Comparison of ENCODE assay signal across 27 cellular contexts in genomic region chr17:30382345-30382744, GRCh38. TPM values are rescaled to one million over a fixed set of nuclear protein-coding genes. Genes with fewer than 3 reads are reported as not detected.
DNase-seq lines count a peak whose midpoint lies in the region; ATAC-seq and TF ChIP-seq lines count a peak whose summit lies in the region.
"Had no signal": no experiment of that assay in that cellular context is flagged by ENCODE, and none has a peak within 500 bp of the region (broad histone marks: within the 10 kb centered on the region; RNA-seq: fewer than 3 reads in every experiment).

No MANE protein-coding gene starts in this region.

- no peaks in the 10 kb centered on the region for H3K9me3 Mint-ChIP-seq in stimulated activated naive CD8-positive, alpha-beta T cell treated with anti-CD3 and anti-CD28 coated beads, Interleukin-15, Interleukin-2, amounts not matched to agents 100 ng/mL and 50 ng/mL, for 24 hours
- no peaks in the 10 kb centered on the region for H3K9me3 Mint-ChIP-seq in stimulated activated naive CD8-positive, alpha-beta T cell treated with anti-CD3 and anti-CD28 coated beads, Interleukin-15, amount 100 ng/mL, for 72 hours
- peaks cover 3% of the 10 kb centered on the region for H3K9me3 Mint-ChIP-seq in activated naive CD8-positive, alpha-beta T cell treated with anti-CD3 and anti-CD28 coated beads, Interleukin-2, amount 50 U/mL, for 24 hours
- H3K9me3 Mint-ChIP-seq: activated T-helper 2 cell treated with anti-CD3 and anti-CD28 coated beads, Interferon-gamma antibody, Interleukin-2, Interleukin-4, amounts not matched to agents 10 μg/mL and 5 μg/mL and 100 μg/mL, durations not matched to agents 14 hours and 24 hours and 36 hours; CD4-positive, alpha-beta T cell; H9 had no signal

- no peak for ATAC-seq in stimulated activated naive CD8-positive, alpha-beta T cell treated with anti-CD3 and anti-CD28 coated beads, Interleukin-15, amount 100 ng/mL, for 72 hours
- ATAC-seq in activated naive CD8-positive, alpha-beta T cell treated with anti-CD3 and anti-CD28 coated beads, Interleukin-2, amount 50 U/mL, for 24 hours, result no peak
- ATAC-seq in lower lobe of right lung (no peak), GM19351 (IDR thresholded peaks at IDR 0.05; ENCODE audit: unreplicated experiment) (no peak)

- no peaks in the 10 kb centered on the region for H3K27me3 ChIP-seq in lower lobe of right lung (ENCODE audit: low read depth)
- H3K27me3 ChIP-seq in BE2C, result no peaks in the 10 kb centered on the region
- H3K27me3 ChIP-seq in ascending aorta, result no peaks in the 10 kb centered on the region
- H3K27me3 ChIP-seq: stomach, upper lobe of left lung had no signal

- DNase-seq in stimulated activated naive CD8-positive, alpha-beta T cell treated with anti-CD3 and anti-CD28 coated beads, Interleukin-15, amount 100 ng/mL, for 72 hours, result no peak
- no peak for DNase-seq in activated naive CD8-positive, alpha-beta T cell treated with anti-CD3 and anti-CD28 coated beads, Interleukin-2, amount 50 U/mL, for 24 hours
- DNase-seq in lower lobe of right lung, result no peak
- DNase-seq in BE2C, result no peak
- no peak for DNase-seq in ascending aorta (ENCODE audit: low spot score in 2 of 2)
- DNase-seq: activated CD4-positive, alpha-beta T cell treated with anti-CD3 and anti-CD28 coated beads for 4 hours; CD4-positive, alpha-beta T cell; DMS 273 treated with DMSO at 0.1 percent for 48 hours; H9; hypothalamus; NCI-H1417 treated with DMSO at 0.1 percent for 48 hours; NCI-H446 treated with DMSO at 0.1 percent for 48 hours; SHP77 treated with DMSO at 0.1 percent for 48 hours; stimulated activated CD4-positive, alpha-beta T cell treated with anti-CD3 and anti-CD28 coated beads, Interleukin-2, amount 100 ng/mL, for 48 hours; stomach; T-helper 1 cell; upper lobe of left lung had no signal

- peaks cover 25% of the 10 kb centered on the region for H3K36me3 ChIP-seq in lower lobe of right lung
- H3K36me3 ChIP-seq in BE2C, result no peaks in the 10 kb centered on the region
- peaks cover 0 to 15% of the 10 kb centered on the region in 2 donors for H3K36me3 ChIP-seq in ascending aorta

- no peaks in the 10 kb centered on the region for H3K9me3 ChIP-seq in lower lobe of right lung
- no peaks in the 10 kb centered on the region for H3K9me3 ChIP-seq in BE2C
- no peaks in the 10 kb centered on the region for H3K9me3 ChIP-seq in ascending aorta
- H3K9me3 ChIP-seq: stomach, upper lobe of left lung had no signal

- H3K4me3 ChIP-seq in lower lobe of right lung (peak overlapping the region; percentile 10), BE2C (ENCODE audit: low read depth, low read length) (no peak overlapping the region), ascending aorta (no peak overlapping the region)

- no peak overlapping the region for H3K27ac Mint-ChIP-seq in stimulated activated naive CD8-positive, alpha-beta T cell treated with anti-CD3 and anti-CD28 coated beads, Interleukin-15, Interleukin-2, amounts not matched to agents 100 ng/mL and 50 ng/mL, for 24 hours
- no peak overlapping the region for H3K27ac Mint-ChIP-seq in stimulated activated naive CD8-positive, alpha-beta T cell treated with anti-CD3 and anti-CD28 coated beads, Interleukin-15, amount 100 ng/mL, for 72 hours
- no peak overlapping the region for H3K27ac Mint-ChIP-seq in activated naive CD8-positive, alpha-beta T cell treated with anti-CD3 and anti-CD28 coated beads, Interleukin-2, amount 50 U/mL, for 24 hours
- H3K27ac Mint-ChIP-seq: activated T-helper 2 cell treated with anti-CD3 and anti-CD28 coated beads, Interferon-gamma antibody, Interleukin-2, Interleukin-4, amounts not matched to agents 10 μg/mL and 5 μg/mL and 100 μg/mL, durations not matched to agents 14 hours and 24 hours and 36 hours; CD4-positive, alpha-beta T cell; H9 had no signal

- H3K36me3 Mint-ChIP-seq in stimulated activated naive CD8-positive, alpha-beta T cell treated with anti-CD3 and anti-CD28 coated beads, Interleukin-15, Interleukin-2, amounts not matched to agents 100 ng/mL and 50 ng/mL, for 24 hours (ENCODE audit: low read depth), result peaks cover 35% of the 10 kb centered on the region
- H3K36me3 Mint-ChIP-seq in activated naive CD8-positive, alpha-beta T cell treated with anti-CD3 and anti-CD28 coated beads, Interleukin-2, amount 50 U/mL, for 24 hours (ENCODE audit: low read depth), result peaks cover 28% of the 10 kb centered on the region

- H3K4me1 ChIP-seq in lower lobe of right lung, result peaks cover 52% of the 10 kb centered on the region
- no peaks in the 10 kb centered on the region for H3K4me1 ChIP-seq in BE2C
- H3K4me1 ChIP-seq in ascending aorta, result peaks cover 0 to 4% of the 10 kb centered on the region in 2 donors

- no peak for TF ChIP-seq CTCF in lower lobe of right lung (IDR thresholded peaks at IDR 0.05)
- TF ChIP-seq CTCF in BE2C (IDR thresholded peaks at IDR 0.05; ENCODE audit: low read depth, low read length), result no peak
- TF ChIP-seq CTCF in ascending aorta (IDR thresholded peaks at IDR 0.05), result no peak

- no peak overlapping the region for H3K27ac ChIP-seq in lower lobe of right lung
- H3K27ac ChIP-seq in ascending aorta, result no peak overlapping the region
- H3K27ac ChIP-seq: upper lobe of left lung had no signal

- H3K27me3 Mint-ChIP-seq in stimulated activated naive CD8-positive, alpha-beta T cell treated with anti-CD3 and anti-CD28 coated beads, Interleukin-15, Interleukin-2, amounts not matched to agents 100 ng/mL and 50 ng/mL, for 24 hours, result no peaks in the 10 kb centered on the region
- H3K27me3 Mint-ChIP-seq in stimulated activated naive CD8-positive, alpha-beta T cell treated with anti-CD3 and anti-CD28 coated beads, Interleukin-15, amount 100 ng/mL, for 72 hours, result no peaks in the 10 kb centered on the region
- no peaks in the 10 kb centered on the region for H3K27me3 Mint-ChIP-seq in activated naive CD8-positive, alpha-beta T cell treated with anti-CD3 and anti-CD28 coated beads, Interleukin-2, amount 50 U/mL, for 24 hours
- H3K27me3 Mint-ChIP-seq: CD4-positive, alpha-beta T cell had no signal

- H3K4me3 Mint-ChIP-seq in stimulated activated naive CD8-positive, alpha-beta T cell treated with anti-CD3 and anti-CD28 coated beads, Interleukin-15, Interleukin-2, amounts not matched to agents 100 ng/mL and 50 ng/mL, for 24 hours, result peak overlapping the region; percentile 69
- H3K4me3 Mint-ChIP-seq in stimulated activated naive CD8-positive, alpha-beta T cell treated with anti-CD3 and anti-CD28 coated beads, Interleukin-15, amount 100 ng/mL, for 72 hours, result peak overlapping the region in 1 of 2 donors; percentile 40
- H3K4me3 Mint-ChIP-seq in activated naive CD8-positive, alpha-beta T cell treated with anti-CD3 and anti-CD28 coated beads, Interleukin-2, amount 50 U/mL, for 24 hours, result peak overlapping the region; percentile 43

- peaks cover 52% of the 10 kb centered on the region for H3K4me1 Mint-ChIP-seq in stimulated activated naive CD8-positive, alpha-beta T cell treated with anti-CD3 and anti-CD28 coated beads, Interleukin-15, Interleukin-2, amounts not matched to agents 100 ng/mL and 50 ng/mL, for 24 hours (ENCODE audit: low read depth)
- H3K4me1 Mint-ChIP-seq in stimulated activated naive CD8-positive, alpha-beta T cell treated with anti-CD3 and anti-CD28 coated beads, Interleukin-15, amount 100 ng/mL, for 72 hours, result peaks cover 45% of the 10 kb centered on the region
- peaks cover 47% of the 10 kb centered on the region for H3K4me1 Mint-ChIP-seq in activated naive CD8-positive, alpha-beta T cell treated with anti-CD3 and anti-CD28 coated beads, Interleukin-2, amount 50 U/mL, for 24 hours

- intact Hi-C loops in lower lobe of right lung (cut with DNase I), result no loop called here
- intact Hi-C loops in ascending aorta (cut with DNase I), result no loop called here

RNA-seq across cellular contexts. Expression of gene CPD, which starts 3.6 kb away (rescaled TPM):
- total RNA-seq in lower lobe of right lung (68.9 TPM), ascending aorta (141 TPM)
- 9.2 TPM for polyA plus RNA-seq in BE2C (2012; ENCODE audit: insufficient read depth, insufficient read length, low read depth)

RNA-seq across cellular contexts. Expression of gene TMIGD1, which starts 48.5 kb away (rescaled TPM):
- not detected for total RNA-seq in lower lobe of right lung
- not detected for polyA plus RNA-seq in BE2C (2012; ENCODE audit: insufficient read depth, insufficient read length, low read depth)
- total RNA-seq in ascending aorta, result not detected
- total RNA-seq: activated T-helper 2 cell treated with anti-CD3 and anti-CD28 coated beads, Interferon-gamma antibody, Interleukin-2, Interleukin-4, amounts not matched to agents 10 μg/mL and 5 μg/mL and 100 μg/mL, durations not matched to agents 14 hours and 24 hours and 36 hours; CD4-positive, alpha-beta T cell; endothelial cell of umbilical vein; fibroblast of villous mesenchyme; H9; liver; M059J; mononuclear cell; renal cortical epithelial cell; smooth muscle cell; upper lobe of left lung had no signal
- polyA plus RNA-seq: endothelial cell of umbilical vein, liver, smooth muscle cell, stomach had no signal
